Comparison of ENCODE assay signal across 10 cellular contexts in the genomic region with DNA sequence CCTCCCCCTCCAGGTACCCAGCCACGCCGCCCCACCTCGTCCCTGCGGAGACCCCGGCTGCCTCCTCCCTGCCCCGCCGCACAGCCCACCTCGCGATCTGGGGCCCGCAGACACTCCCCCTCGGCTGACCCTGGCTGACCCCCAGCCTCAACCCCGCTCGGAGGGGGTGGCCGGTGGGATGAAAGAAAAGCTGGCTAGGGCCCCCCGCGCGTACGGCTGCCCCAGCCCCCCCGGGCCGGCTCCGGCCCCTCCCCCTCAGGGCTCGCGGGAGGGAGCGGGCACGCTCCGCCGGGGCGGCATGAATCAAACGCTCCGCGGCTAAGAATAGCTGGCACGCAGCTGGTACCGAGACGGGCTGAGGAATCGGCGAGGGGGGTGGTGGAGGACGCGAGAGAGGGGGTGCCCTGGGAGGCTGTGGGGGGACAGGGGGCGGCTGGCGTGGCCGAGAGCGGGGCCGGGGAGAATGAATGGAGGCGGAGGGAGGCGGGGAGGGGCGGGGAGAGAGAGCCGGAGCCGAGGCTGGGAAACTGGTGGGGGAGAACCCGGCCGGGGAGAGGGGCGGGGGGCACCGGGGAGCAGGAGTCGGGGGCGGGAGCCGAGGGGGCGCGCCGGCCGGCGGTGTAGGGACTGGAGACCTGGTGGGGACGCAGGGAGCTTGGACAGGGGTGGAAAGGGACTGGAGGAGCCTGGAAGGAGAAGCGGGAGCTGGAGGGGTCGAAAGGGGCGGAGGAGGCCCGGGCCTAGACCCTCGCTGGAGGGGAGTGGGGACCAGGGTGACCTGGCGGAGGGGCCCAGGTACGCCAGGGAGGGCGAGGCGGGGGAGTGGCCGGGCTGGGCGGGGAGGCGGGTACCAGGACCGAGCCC.
DNase-seq lines count a peak whose midpoint lies in the region; ATAC-seq, FAIRE-seq and TF ChIP-seq lines count a peak whose summit lies in the region.
"Had no signal": no experiment of that assay in that cellular context is flagged by ENCODE, and none has a peak within 500 bp of the region (broad histone marks: within the 10 kb centered on the region; RNA-seq: fewer than 3 reads in every experiment).

No MANE protein-coding gene starts in this region.

- peak; percentile 76 for FAIRE-seq in HTR-8/SVneo (lab: Jason Lieb, UNC)
- FAIRE-seq: TTC549 had no signal

- peak overlapping the region; percentile 58 for H3K4me3 ChIP-seq in AG09309 (ENCODE audit: control insufficient read depth, low read depth, low read length)

- intact Hi-C loops in dendritic cell treated with granulocyte-macrophage colony-stimulating factor and Interleukin-4, amounts not matched to agents 40 ng/mL and 50 ng/mL, for 4 days (cut with micrococcal nuclease) = no loop called here

- no peaks in the 10 kb centered on the region for H3K9me3 Mint-ChIP-seq in dendritic cell treated with granulocyte-macrophage colony-stimulating factor and Interleukin-4, amounts not matched to agents 40 ng/mL and 50 ng/mL, for 4 days
- no peaks in the 10 kb centered on the region for H3K9me3 Mint-ChIP-seq in nephron

- DNase-seq in AG09309 (ENCODE audit: low read depth) (no peak), HTR-8/SVneo (ENCODE audit: insufficient read length, low spot score) (no peak), DMS53 treated with DMSO at 0.1 percent for 48 hours (lab: John Stamatoyannopoulos, UW; ENCODE audit: unreplicated experiment) (no peak), HK-2 (ENCODE audit: unreplicated experiment) (no peak), putamen (ENCODE audit: low spot score) (no peak)
- DNase-seq: NCI-H2029 had no signal

- TF ChIP-seq CTCF in AG09309 (IDR thresholded peaks at IDR 0.05; ENCODE audit: control insufficient read depth, insufficient read depth, low read depth, low read length, missing control alignments) (no peak), nephron (IDR thresholded peaks at IDR 0.05; ENCODE audit: unreplicated experiment in 3 of 3) (no peak)

- H3K4me3 Mint-ChIP-seq in dendritic cell treated with granulocyte-macrophage colony-stimulating factor and Interleukin-4, amounts not matched to agents 40 ng/mL and 50 ng/mL, for 4 days = peak overlapping the region; percentile 20
- H3K4me3 Mint-ChIP-seq in nephron = peak overlapping the region; percentile 67 to 82 (median 76)

- peaks cover 68% of the 10 kb centered on the region for H3K27me3 Mint-ChIP-seq in dendritic cell treated with granulocyte-macrophage colony-stimulating factor and Interleukin-4, amounts not matched to agents 40 ng/mL and 50 ng/mL, for 4 days
- H3K27me3 Mint-ChIP-seq in nephron (ENCODE audit: low read depth) = peaks cover 9% of the 10 kb centered on the region

- H3K4me1 Mint-ChIP-seq in dendritic cell treated with granulocyte-macrophage colony-stimulating factor and Interleukin-4, amounts not matched to agents 40 ng/mL and 50 ng/mL, for 4 days (ENCODE audit: low read depth) = peaks cover 22% of the 10 kb centered on the region
- H3K4me1 Mint-ChIP-seq in nephron = peaks cover 32% of the 10 kb centered on the region

- H3K27ac Mint-ChIP-seq in dendritic cell treated with granulocyte-macrophage colony-stimulating factor and Interleukin-4, amounts not matched to agents 40 ng/mL and 50 ng/mL, for 4 days = no peak overlapping the region
- H3K27ac Mint-ChIP-seq in nephron = no peak overlapping the region

- no peaks in the 10 kb centered on the region for H3K36me3 Mint-ChIP-seq in dendritic cell treated with granulocyte-macrophage colony-stimulating factor and Interleukin-4, amounts not matched to agents 40 ng/mL and 50 ng/mL, for 4 days (ENCODE audit: low read depth)
- peaks cover 11% of the 10 kb centered on the region for H3K36me3 Mint-ChIP-seq in nephron (ENCODE audit: low read depth)

- ATAC-seq in HG03342 (IDR thresholded peaks at IDR 0.05; ENCODE audit: unreplicated experiment) = no peak
